ENCODE assay signal across 8 cellular contexts in genomic region chr6:163756079-163756478, GRCh38.
DNase-seq lines count a peak whose midpoint lies in the region; ATAC-seq and TF ChIP-seq lines count a peak whose summit lies in the region.

No MANE protein-coding gene starts in this region.

- H3K9me1 ChIP-seq in IMR-90 (ENCODE audit: insufficient read depth, low read length) = no peaks in the 10 kb centered on the region

- H2BK20ac ChIP-seq in IMR-90 (ENCODE audit: low read depth, low read length) = no peak overlapping the region

- no peak overlapping the region for H3K9ac ChIP-seq in IMR-90 (ENCODE audit: low read depth, low read length)
- H3K9ac ChIP-seq in mesenchymal stem cell (ENCODE audit: low read length) = no peak overlapping the region

- H2BK12ac ChIP-seq in mesenchymal stem cell (ENCODE audit: low read length in 2 of 2) = no peak overlapping the region

- ATAC-seq in GM18868 (IDR thresholded peaks at IDR 0.05; ENCODE audit: unreplicated experiment) (peak; percentile 100), HG02588 (IDR thresholded peaks at IDR 0.05; ENCODE audit: unreplicated experiment) (peak; percentile 100), IMR-90 (ENCODE audit: low read depth) (peak; percentile 45; the same call in 1 of the 2 replicates), left lung (peak; percentile 69)

- dilution Hi-C loops in IMR-90 (cut with HindIII; ENCODE audit: low sequenced_read_pairs, unreplicated experiment) = no loop called here

- H3K79me1 ChIP-seq in IMR-90 (ENCODE audit: low read depth in 1 of 2, low read length in 2 of 2) (no peaks in the 10 kb centered on the region), mesenchymal stem cell (replicated peaks; ENCODE audit: low read length, poor library complexity, severe bottlenecking) (no peaks in the 10 kb centered on the region)

- H3K4me1 ChIP-seq in IMR-90 (ENCODE audit: control insufficient read depth, insufficient read depth, low read length) (peaks cover 5% of the 10 kb centered on the region; the same call in 1 of the 2 replicates), left lung (peaks cover 0 to 8% of the 10 kb centered on the region in 2 donors), mesenchymal stem cell (ENCODE audit: control insufficient read depth, insufficient read depth, low read depth, low read length) (peaks cover 3% of the 10 kb centered on the region)

- H4K91ac ChIP-seq in IMR-90 (ENCODE audit: insufficient read depth, low read depth, low read length) (no peak overlapping the region), mesenchymal stem cell (ENCODE audit: low read length) (no peak overlapping the region)

- TF ChIP-seq POLR2A in IMR-90 (IDR thresholded peaks at IDR 0.05; ENCODE audit: low read depth, low read length) = no peak

- H4K8ac ChIP-seq in IMR-90 (ENCODE audit: low read depth in 2 of 2, low read length in 2 of 2) = no peak overlapping the region
- no peak overlapping the region for H4K8ac ChIP-seq in mesenchymal stem cell (ENCODE audit: low read length)

- POLR2A ChIA-PET in IMR-90 (lab: Charles Lee; ENCODE audit: unreplicated experiment) = no interaction called here

- CTCF ChIA-PET in IMR-90 (lab: Yijun Ruan, JAX) = no interaction called here

- WGBS in IMR-90 (ENCODE audit: extremely low coverage in 2 of 2, insufficient read length in 1 of 2), 2 experiments = no CpG with 5 or more reads among the region's 4 CpGs
- 92% methylated on average over 3 of the region's 4 CpGs for WGBS in mesenchymal stem cell

- no peak for TF ChIP-seq RAD21 in IMR-90 (IDR thresholded peaks at IDR 0.05; ENCODE audit: low read length)

- TF ChIP-seq CTCF in IMR-90 (conservative IDR thresholded peaks at IDR 0.05; ENCODE audit: low read depth, low read length) (no peak), left lung (IDR thresholded peaks at IDR 0.05) (no peak)

- H3K27me3 ChIP-seq in IMR-90 (ENCODE audit: control insufficient read depth, insufficient read depth, low read length) (no peaks in the 10 kb centered on the region), left lung (no peaks in the 10 kb centered on the region), mesenchymal stem cell (ENCODE audit: control insufficient read depth in 1 of 2, insufficient read depth in 1 of 2, low read length in 2 of 2) (no peaks in the 10 kb centered on the region)

- H3K14ac ChIP-seq in IMR-90 (replicated peaks; ENCODE audit: low read depth, low read length) (no peak overlapping the region), mesenchymal stem cell (ENCODE audit: low read length in 2 of 2) (no peak overlapping the region)

- H3K36me3 ChIP-seq in IMR-90 (ENCODE audit: control insufficient read depth, insufficient read depth, low read length) = no peaks in the 10 kb centered on the region
- H3K36me3 ChIP-seq in left lung = no peaks in the 10 kb centered on the region
- H3K36me3 ChIP-seq in mesenchymal stem cell (ENCODE audit: control insufficient read depth in 1 of 2, insufficient read depth in 2 of 2, low read depth in 1 of 2, low read length in 2 of 2) = no peaks in the 10 kb centered on the region

- H3K4me3 ChIP-seq in IMR-90 (ENCODE audit: insufficient read depth, low read depth, low read length) (no peak overlapping the region), left lung (no peak overlapping the region), mesenchymal stem cell (ENCODE audit: insufficient read depth in 1 of 2, low read depth in 1 of 2, low read length in 2 of 2) (no peak overlapping the region)

- no peak overlapping the region for H2BK5ac ChIP-seq in IMR-90 (ENCODE audit: low read depth, low read length, poor library complexity, severe bottlenecking)
- H2BK5ac ChIP-seq in mesenchymal stem cell (ENCODE audit: low read depth, low read length, poor library complexity, severe bottlenecking) = no peak overlapping the region

- no peak overlapping the region for H4K5ac ChIP-seq in IMR-90 (ENCODE audit: low read depth, low read length)

- H3K18ac ChIP-seq in IMR-90 (ENCODE audit: low read depth, low read length) = no peak overlapping the region
- no peak overlapping the region for H3K18ac ChIP-seq in mesenchymal stem cell (ENCODE audit: low read depth in 1 of 2, low read length in 2 of 2)

- no peak overlapping the region for H2AK9ac ChIP-seq in IMR-90 (replicated peaks; ENCODE audit: low read depth, low read length, poor library complexity)

- intact Hi-C loops in IMR-90 (cut with micrococcal nuclease) = no loop called here
- intact Hi-C loops in left lung (cut with DNase I) = no loop called here

- H4K20me1 ChIP-seq in IMR-90 (ENCODE audit: insufficient read depth, low read length) = no peaks in the 10 kb centered on the region

- H2BK120ac ChIP-seq in IMR-90 (ENCODE audit: low read depth, low read length) (no peak overlapping the region), mesenchymal stem cell (ENCODE audit: low read depth, low read length) (no peak overlapping the region)

- H2AFZ ChIP-seq in IMR-90 (replicated peaks; ENCODE audit: low read length, poor library complexity) (no peak overlapping the region), mesenchymal stem cell (ENCODE audit: low read depth, low read length) (no peak overlapping the region)

- H3K4me2 ChIP-seq in IMR-90 (ENCODE audit: low read depth, low read length) = no peak overlapping the region
- no peak overlapping the region for H3K4me2 ChIP-seq in mesenchymal stem cell (ENCODE audit: low read length, poor library complexity, severe bottlenecking)

- H2BK15ac ChIP-seq in IMR-90 (ENCODE audit: low read depth, low read length) (no peak overlapping the region), mesenchymal stem cell (ENCODE audit: low read depth, poor library complexity, severe bottlenecking) (no peak overlapping the region)

- no peak overlapping the region for H3K4ac ChIP-seq in IMR-90 (ENCODE audit: low read depth, low read length)
- no peak overlapping the region for H3K4ac ChIP-seq in mesenchymal stem cell (ENCODE audit: low read depth in 1 of 2, low read length in 2 of 2)

- H3K27ac ChIP-seq in IMR-90 (ENCODE audit: insufficient read depth, low read length) = no peak overlapping the region
- H3K27ac ChIP-seq in left lung = no peak overlapping the region
- no peak overlapping the region for H3K27ac ChIP-seq in mesenchymal stem cell (ENCODE audit: low read length, poor library complexity, severe bottlenecking)

- H2AK5ac ChIP-seq in IMR-90 (ENCODE audit: low read depth, low read length) (no peak overlapping the region), mesenchymal stem cell (ENCODE audit: low read length, severe bottlenecking) (no peak overlapping the region)

- H3K56ac ChIP-seq in IMR-90 (ENCODE audit: extremely low read depth, insufficient read depth, low read length) = no peak overlapping the region

- in situ Hi-C loops in IMR-90 (cut with MboI; ENCODE audit: low sequenced_read_pairs) = no loop called here

- H3K23ac ChIP-seq in IMR-90 (ENCODE audit: low read depth, low read length) = no peak overlapping the region
- H3K23ac ChIP-seq in mesenchymal stem cell (ENCODE audit: low read length in 2 of 2) = no peak overlapping the region

- DNase-seq in IMR-90 = peak; percentile 21
- no peak for DNase-seq in left lung
- no peak for DNase-seq in T-helper 1 cell
- DNase-seq in mesenchymal stem cell = no peak
- DNase-seq in activated CD4-positive, alpha-beta T cell treated with anti-CD3 and anti-CD28 coated beads, Interleukin-2, amount 50 U/mL, for 1 hour = no peak
- no peak for DNase-seq in SW 1271 (lab: John Stamatoyannopoulos, UW)

- BruUV-seq in IMR-90 (replicated peaks; lab: Mats Ljungman, UMichigan) = no TSS peak

- peaks cover 4% of the 10 kb centered on the region; the same call in 1 of the 2 replicates for H3K9me3 ChIP-seq in IMR-90 (ENCODE audit: control insufficient read depth, insufficient read depth, low read length)
- peaks cover 0 to 3% of the 10 kb centered on the region in 2 donors for H3K9me3 ChIP-seq in left lung
- no peaks in the 10 kb centered on the region for H3K9me3 ChIP-seq in mesenchymal stem cell (ENCODE audit: control insufficient read depth, low read length)

TF ChIP-seq in IMR-90, 13 proteins besides CTCF, POLR2A, EP300 and RAD21:
- TF ChIP-seq FOS (IDR thresholded peaks at IDR 0.05; ENCODE audit: low read depth, low read length) (no peak), CEBPB (IDR thresholded peaks at IDR 0.05; ENCODE audit: low read depth, low read length) (no peak), MAFK (IDR thresholded peaks at IDR 0.05; ENCODE audit: low read depth, low read length) (no peak), MAZ (IDR thresholded peaks at IDR 0.05; ENCODE audit: borderline replicate concordance, low read depth, low read length) (no peak), NFE2L2 (IDR thresholded peaks at IDR 0.05; ENCODE audit: low read depth, low read length) (no peak), ELK1 (IDR thresholded peaks at IDR 0.05; ENCODE audit: borderline replicate concordance, low read depth, low read length) (no peak), MXI1 (IDR thresholded peaks at IDR 0.05; ENCODE audit: borderline replicate concordance, low read depth, low read length) (no peak), CHD1 (IDR thresholded peaks at IDR 0.05; ENCODE audit: low read depth, low read length) (no peak), SMC3 (IDR thresholded peaks at IDR 0.05; ENCODE audit: low read depth, low read length) (no peak), USF2 (IDR thresholded peaks at IDR 0.05; ENCODE audit: low read depth, low read length) (no peak)

Comparison
In these comparisons a context has a peak if more than half of its experiments do, and no peak if none do; other contexts are left out.
1. ATAC-seq: peak in every context shown above with its lines; median percentile 100 in GM18868; 100 in HG02588; 69 in left lung; 45 in IMR-90.